1 cellular context compared by ENCODE assay signal in the genomic region with DNA sequence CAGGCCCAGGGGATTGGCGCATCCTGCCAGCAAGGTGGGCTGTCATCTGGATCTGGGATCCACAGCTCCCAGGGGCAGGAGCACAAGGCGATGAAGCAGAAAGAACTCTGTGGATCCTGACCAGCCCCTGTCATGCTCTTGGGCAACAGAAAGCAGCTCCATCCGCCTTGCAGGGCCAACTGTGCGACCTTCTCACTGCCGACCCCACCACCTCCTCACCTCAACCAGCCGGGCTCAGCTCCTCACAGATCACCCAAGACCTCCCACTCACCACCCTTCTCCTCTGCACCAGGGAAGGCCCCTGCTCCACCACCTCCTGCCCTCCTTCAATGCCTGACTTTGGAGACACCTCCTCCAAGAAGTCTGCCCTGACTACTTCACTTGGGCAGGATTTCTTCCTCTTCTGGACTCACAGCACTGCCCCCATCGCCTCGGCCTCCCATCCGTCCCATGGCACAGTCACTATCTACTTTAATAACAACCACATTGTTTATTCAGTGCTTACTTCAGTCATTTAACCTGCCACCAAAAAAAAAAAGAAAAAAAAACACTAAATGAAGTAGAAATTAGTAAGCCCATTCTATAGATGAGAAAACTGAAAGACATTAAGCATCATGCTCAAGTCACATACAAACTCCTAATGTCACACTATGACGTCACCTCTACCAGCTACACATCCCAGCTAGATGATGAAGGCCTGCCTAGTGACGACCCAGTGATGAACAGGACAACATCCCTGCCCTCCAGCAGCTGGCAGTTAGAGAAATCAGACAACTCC.
TF ChIP-seq lines count a peak whose summit lies in the region.

No MANE protein-coding gene starts in this region.

TF ChIP-seq in WTC11, 78 proteins besides CTCF, POLR2A, EP300 and RAD21:
- TF ChIP-seq SOX15 (CRISPR knock-in tag; IDR thresholded peaks at IDR 0.05) (no peak), ZNF512 (CRISPR knock-in tag; IDR thresholded peaks at IDR 0.05; ENCODE audit: borderline replicate concordance) (no peak), GRHL2 (CRISPR knock-in tag; IDR thresholded peaks at IDR 0.05; ENCODE audit: insufficient replicate concordance, severe bottlenecking) (no peak), ZSCAN18 (CRISPR knock-in tag; IDR thresholded peaks at IDR 0.05) (no peak), NR3C1 (CRISPR knock-in tag; conservative IDR thresholded peaks at IDR 0.05; ENCODE audit: low read depth) (no peak), FOXJ3 (CRISPR knock-in tag; IDR thresholded peaks at IDR 0.05; ENCODE audit: borderline replicate concordance) (no peak), TEAD1 (CRISPR knock-in tag; IDR thresholded peaks at IDR 0.05) (no peak), MYBL2 (CRISPR knock-in tag; IDR thresholded peaks at IDR 0.05) (no peak), RELA (CRISPR knock-in tag; IDR thresholded peaks at IDR 0.05; ENCODE audit: borderline replicate concordance) (no peak), PRDM15 (CRISPR knock-in tag; IDR thresholded peaks at IDR 0.05) (no peak)
- TF ChIP-seq, protein P1, sequence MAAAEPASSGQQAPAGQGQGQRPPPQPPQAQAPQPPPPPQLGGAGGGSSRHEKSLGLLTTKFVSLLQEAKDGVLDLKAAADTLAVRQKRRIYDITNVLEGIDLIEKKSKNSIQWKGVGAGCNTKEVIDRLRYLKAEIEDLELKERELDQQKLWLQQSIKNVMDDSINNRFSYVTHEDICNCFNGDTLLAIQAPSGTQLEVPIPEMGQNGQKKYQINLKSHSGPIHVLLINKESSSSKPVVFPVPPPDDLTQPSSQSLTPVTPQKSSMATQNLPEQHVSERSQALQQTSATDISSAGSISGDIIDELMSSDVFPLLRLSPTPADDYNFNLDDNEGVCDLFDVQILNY (CRISPR knock-in tag; IDR thresholded peaks at IDR 0.05): no peak
